In genomic region chr20:63220696-63221399, GRCh38 we compare ENCODE assay signal across 27 cellular contexts. TPM values are rescaled to one million over a fixed set of nuclear protein-coding genes. Genes with fewer than 3 reads are reported as not detected.
"Had no signal": no experiment of that assay in that cellular context is flagged by ENCODE, and none has a peak within 500 bp of the region (broad histone marks: within the 10 kb centered on the region; RNA-seq: fewer than 3 reads in every experiment).

No MANE protein-coding gene starts in this region.

- H3K9me3 ChIP-seq: left lung, tibial artery had no signal

- H3K27ac ChIP-seq: hepatocyte, left lung, tibial artery had no signal

- ATAC-seq: activated naive CD4-positive, alpha-beta T cell treated with anti-CD3 and anti-CD28 coated beads, Interleukin-2, amount 50 U/mL, for 72 hours; activated T-helper 17 cell treated with anti-CD3 and anti-CD28 coated beads, Interleukin-2, amount 50 U/mL, for 72 hours; left lung; natural killer cell; sciatic nerve; stimulated activated effector memory CD8-positive, alpha-beta T cell treated with anti-CD3 and anti-CD28 coated beads, Interleukin-12 subunit alpha, Interleukin-12 subunit beta, amount 100 ng/mL, for 72 hours; stimulated activated naive CD8-positive, alpha-beta T cell treated with anti-CD3 and anti-CD28 coated beads, Interleukin-15, amount 100 ng/mL, for 72 hours had no signal

- H3K36me3 ChIP-seq: left lung, tibial artery had no signal

- DNase-seq: activated CD4-positive, alpha-beta T cell treated with anti-CD3 and anti-CD28 coated beads, Interleukin-2, amount 50 U/mL, for 4 hours; activated CD8-positive, alpha-beta memory T cell treated with anti-CD3 and anti-CD28 coated beads for 24 hours; activated CD8-positive, alpha-beta memory T cell treated with anti-CD3 and anti-CD28 coated beads, Interleukin-2, amount 50 U/mL, for 4 hours; activated T-cell treated with anti-CD3 and anti-CD28 coated beads, Interleukin-2, amount 50 U/mL, for 24 hours; aorta; dermis blood vessel endothelial cell; effector CD8-positive, alpha-beta T cell; erythroblast; foreskin fibroblast; immature natural killer cell; kidney glomerular epithelial cell; mammary epithelial cell; midbrain; natural killer cell; small intestine; stimulated activated CD4-positive, alpha-beta T cell treated with anti-CD3 and anti-CD28 coated beads, Interleukin-2, amount 100 ng/mL, for 24 hours; stimulated activated naive CD8-positive, alpha-beta T cell treated with anti-CD3 and anti-CD28 coated beads, Interleukin-15, amount 100 ng/mL, for 72 hours; T-helper 9 cell; tibial artery had no signal

- FAIRE-seq: small intestine had no signal

- H3K4me3 ChIP-seq: hepatocyte, left lung, tibial artery had no signal

- H3K27me3 ChIP-seq: hepatocyte had no signal

RNA-seq across cellular contexts. Expression of gene BIRC7, which starts 14.9 kb away (rescaled TPM):
- total RNA-seq: aorta, dermis blood vessel endothelial cell, fibroblast of lung, mammary epithelial cell, natural killer cell had no signal

RNA-seq across cellular contexts. Expression of gene NKAIN4, which starts 33.4 kb away (rescaled TPM):
- total RNA-seq: activated naive CD4-positive, alpha-beta T cell treated with anti-CD3 and anti-CD28 coated beads, Interleukin-2, amount 50 U/mL, for 72 hours; activated T-helper 17 cell treated with anti-CD3 and anti-CD28 coated beads, Interleukin-2, amount 50 U/mL, for 72 hours; aorta; dermis blood vessel endothelial cell; fibroblast of lung; natural killer cell; ureter had no signal
